1 cellular context compared by ENCODE assay signal in the genomic region with DNA sequence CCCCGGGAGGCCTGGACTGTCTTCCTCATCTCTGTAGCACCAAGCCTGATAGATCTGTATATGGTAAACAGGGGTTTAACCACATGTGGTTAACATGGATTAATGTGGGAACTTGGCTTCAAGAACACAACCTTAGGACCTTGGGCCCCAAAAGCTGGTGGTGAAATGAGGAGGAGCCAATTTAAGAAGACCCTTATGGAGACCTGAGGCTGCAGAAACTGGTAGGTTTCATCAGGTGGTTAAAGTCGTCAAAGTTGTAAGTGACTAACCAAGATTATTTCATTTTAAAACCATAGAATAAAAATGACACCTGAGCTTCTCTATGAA.
TF ChIP-seq lines count a peak whose summit lies in the region.

No MANE protein-coding gene starts in this region.

TF ChIP-seq in GM12878, 131 proteins besides CTCF, POLR2A, EP300 and RAD21:
- TF ChIP-seq FOXK2 (IDR thresholded peaks at IDR 0.05) (no peak), ZNF274 (IDR thresholded peaks at IDR 0.05; ENCODE audit: insufficient read depth, insufficient read length) (no peak), MEF2B (IDR thresholded peaks at IDR 0.05; ENCODE audit: partially characterized antibody, poor library complexity, severe bottlenecking) (peak; percentile 8), NFYA (IDR thresholded peaks at IDR 0.05; ENCODE audit: borderline replicate concordance, low read depth, low read length) (no peak), CHD4 (IDR thresholded peaks at IDR 0.05) (no peak), ZNF592 (IDR thresholded peaks at IDR 0.05) (no peak), RUNX3 (IDR thresholded peaks at IDR 0.05; ENCODE audit: low read length) (peak; percentile 61), FOXM1 (IDR thresholded peaks at IDR 0.05; ENCODE audit: low read depth, low read length) (no peak), RFX5 (IDR thresholded peaks at IDR 0.05; ENCODE audit: low read depth, low read length) (no peak), HDAC6 (IDR thresholded peaks at IDR 0.05; ENCODE audit: unreplicated experiment) (no peak)
- TF ChIP-seq, protein P1, sequence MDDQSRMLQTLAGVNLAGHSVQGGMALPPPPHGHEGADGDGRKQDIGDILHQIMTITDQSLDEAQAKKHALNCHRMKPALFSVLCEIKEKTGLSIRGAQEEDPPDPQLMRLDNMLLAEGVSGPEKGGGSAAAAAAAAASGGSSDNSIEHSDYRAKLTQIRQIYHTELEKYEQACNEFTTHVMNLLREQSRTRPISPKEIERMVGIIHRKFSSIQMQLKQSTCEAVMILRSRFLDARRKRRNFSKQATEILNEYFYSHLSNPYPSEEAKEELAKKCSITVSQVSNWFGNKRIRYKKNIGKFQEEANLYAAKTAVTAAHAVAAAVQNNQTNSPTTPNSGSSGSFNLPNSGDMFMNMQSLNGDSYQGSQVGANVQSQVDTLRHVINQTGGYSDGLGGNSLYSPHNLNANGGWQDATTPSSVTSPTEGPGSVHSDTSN (IDR thresholded peaks at IDR 0.05; ENCODE audit: insufficient replicate concordance, low read depth, low read length) = no peak
- TF ChIP-seq, protein P2, sequence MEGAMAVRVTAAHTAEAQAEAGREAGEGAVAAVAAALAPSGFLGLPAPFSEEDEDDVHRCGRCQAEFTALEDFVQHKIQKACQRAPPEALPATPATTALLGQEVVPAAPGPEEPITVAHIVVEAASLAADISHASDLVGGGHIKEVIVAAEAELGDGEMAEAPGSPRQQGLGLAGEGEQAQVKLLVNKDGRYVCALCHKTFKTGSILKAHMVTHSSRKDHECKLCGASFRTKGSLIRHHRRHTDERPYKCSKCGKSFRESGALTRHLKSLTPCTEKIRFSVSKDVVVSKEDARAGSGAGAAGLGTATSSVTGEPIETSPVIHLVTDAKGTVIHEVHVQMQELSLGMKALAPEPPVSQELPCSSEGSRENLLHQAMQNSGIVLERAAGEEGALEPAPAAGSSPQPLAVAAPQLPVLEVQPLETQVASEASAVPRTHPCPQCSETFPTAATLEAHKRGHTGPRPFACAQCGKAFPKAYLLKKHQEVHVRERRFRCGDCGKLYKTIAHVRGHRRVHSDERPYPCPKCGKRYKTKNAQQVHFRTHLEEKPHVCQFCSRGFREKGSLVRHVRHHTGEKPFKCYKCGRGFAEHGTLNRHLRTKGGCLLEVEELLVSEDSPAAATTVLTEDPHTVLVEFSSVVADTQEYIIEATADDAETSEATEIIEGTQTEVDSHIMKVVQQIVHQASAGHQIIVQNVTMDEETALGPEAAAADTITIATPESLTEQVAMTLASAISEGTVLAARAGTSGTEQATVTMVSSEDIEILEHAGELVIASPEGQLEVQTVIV (IDR thresholded peaks at IDR 0.05; ENCODE audit: borderline replicate concordance, partially characterized antibody) = no peak
